In genomic region chr2:24814498-24814897, GRCh38 we compare ENCODE assay signal across 1 cellular context.
TF ChIP-seq lines count a peak whose summit lies in the region.

No MANE protein-coding gene starts in this region.

TF ChIP-seq in K562, 482 proteins besides CTCF, POLR2A, EP300 and RAD21 (continued from another document):
- TF ChIP-seq PBX2 (CRISPR knock-in tag; IDR thresholded peaks at IDR 0.05; ENCODE audit: low read depth) (no peak), PBX2 (tag; conservative IDR thresholded peaks at IDR 0.05; ENCODE audit: low read depth) (0 out of 2 replicates have a peak, but pooled peaks have one; percentile 19)
